ENCODE assay signal across 9 cellular contexts in the genomic region with DNA sequence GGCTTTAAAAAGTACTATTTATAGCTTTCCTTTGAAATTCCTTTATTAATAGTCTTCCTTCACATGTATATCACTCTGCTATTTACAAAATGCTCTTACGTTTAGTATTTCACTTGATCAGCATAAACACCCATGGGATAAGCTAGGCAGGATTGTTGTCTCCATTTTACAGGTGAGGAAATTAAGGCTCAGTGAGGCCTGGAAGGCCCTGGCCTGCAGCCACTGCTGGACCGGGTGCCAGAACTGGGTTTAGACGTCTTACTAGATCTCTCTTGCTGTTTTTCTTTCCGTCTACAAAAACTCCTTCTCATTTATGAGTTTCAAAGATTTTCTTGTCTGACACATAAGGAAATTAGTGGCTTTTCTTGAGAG.
DNase-seq lines count a peak whose midpoint lies in the region; ATAC-seq and TF ChIP-seq lines count a peak whose summit lies in the region.
"Had no signal": no experiment of that assay in that cellular context is flagged by ENCODE, and none has a peak within 500 bp of the region (broad histone marks: within the 10 kb centered on the region; RNA-seq: fewer than 3 reads in every experiment).

No MANE protein-coding gene starts in this region.

- no peaks in the 10 kb centered on the region for H3K27me3 Mint-ChIP-seq in activated naive CD4-positive, alpha-beta T cell treated with anti-CD3 and anti-CD28 coated beads, Interleukin-2, amount 10 ng/mL, durations not matched to agents 7 days and 5 days

- 63 to 65% methylated on average over 4 of the region's 4 CpGs for WGBS in upper lobe of left lung, 2 donors

- peaks cover 28% of the 10 kb centered on the region for H3K4me1 Mint-ChIP-seq in activated naive CD4-positive, alpha-beta T cell treated with anti-CD3 and anti-CD28 coated beads, Interleukin-2, amount 10 ng/mL, durations not matched to agents 7 days and 5 days

- H3K4me3 ChIP-seq in right atrium auricular region (no peak overlapping the region), upper lobe of left lung (no peak overlapping the region)

- H3K27ac Mint-ChIP-seq in activated naive CD4-positive, alpha-beta T cell treated with anti-CD3 and anti-CD28 coated beads, Interleukin-2, amount 10 ng/mL, durations not matched to agents 7 days and 5 days, result peak overlapping the region; percentile 62

- no peak for TF ChIP-seq POLR2A in upper lobe of left lung (IDR thresholded peaks at IDR 0.05)

- TF ChIP-seq CTCF in right atrium auricular region (IDR thresholded peaks at IDR 0.05), result no peak
- no peak for TF ChIP-seq CTCF in upper lobe of left lung (IDR thresholded peaks at IDR 0.05)

- no peaks in the 10 kb centered on the region for H3K27me3 ChIP-seq in right atrium auricular region
- no peaks in the 10 kb centered on the region for H3K27me3 ChIP-seq in upper lobe of left lung

- H3K4me1 ChIP-seq in right atrium auricular region, result peaks cover 0 to 38% of the 10 kb centered on the region in 2 donors
- peaks cover 15 to 32% (median 25%) of the 10 kb centered on the region in 4 donors for H3K4me1 ChIP-seq in upper lobe of left lung

- no peak for TF ChIP-seq EP300 in upper lobe of left lung (IDR thresholded peaks at IDR 0.05)

- peaks cover 15% of the 10 kb centered on the region for H3K36me3 Mint-ChIP-seq in activated naive CD4-positive, alpha-beta T cell treated with anti-CD3 and anti-CD28 coated beads, Interleukin-2, amount 10 ng/mL, durations not matched to agents 7 days and 5 days

- H3K9me3 ChIP-seq in right atrium auricular region, result no peaks in the 10 kb centered on the region
- H3K9me3 ChIP-seq in upper lobe of left lung, result no peaks in the 10 kb centered on the region

- H3K27ac ChIP-seq in right atrium auricular region, result peak overlapping the region; percentile 17 to 42
- peak overlapping the region; percentile 15 to 66 (median 45) for H3K27ac ChIP-seq in upper lobe of left lung

- CTCF ChIA-PET in activated naive CD4-positive, alpha-beta T cell treated with anti-CD3 and anti-CD28 coated beads, Interleukin-2, amount 10 ng/mL, durations not matched to agents 7 days and 5 days (lab: Charles Lee), result interaction anchor here (1.1 to 1.3 kb wide), 2 partner anchors 11 to 651 kb away, joined by 3 read pairs; no protein-coding TSS in a partner anchor

- H3K36me3 ChIP-seq in right atrium auricular region (no peaks in the 10 kb centered on the region), upper lobe of left lung (no peaks in the 10 kb centered on the region)

- H3K9me3 Mint-ChIP-seq in activated naive CD4-positive, alpha-beta T cell treated with anti-CD3 and anti-CD28 coated beads, Interleukin-2, amount 10 ng/mL, durations not matched to agents 7 days and 5 days, result no peaks in the 10 kb centered on the region

- DNase-seq in activated naive CD4-positive, alpha-beta T cell treated with anti-CD3 and anti-CD28 coated beads, Interleukin-2, amount 10 ng/mL, durations not matched to agents 7 days and 5 days, result no peak
- no peak for DNase-seq in activated naive CD4-positive, alpha-beta T cell treated with Interleukin-2 at 50 U/mL for 16 hours
- DNase-seq in right atrium auricular region (ENCODE audit: low spot score), result no peak
- DNase-seq in upper lobe of left lung, result peak in 1 of 2 donors; percentile 10
- DNase-seq in Ammon's horn (ENCODE audit: low spot score), result no peak
- DNase-seq in germinal center (ENCODE audit: low spot score), result no peak
- no peak for DNase-seq in NAMALWA (ENCODE audit: low spot score)
- DNase-seq: NCI-H69 had no signal

- peak; percentile 18 for ATAC-seq in HG03442 (IDR thresholded peaks at IDR 0.05; ENCODE audit: unreplicated experiment)
- ATAC-seq in upper lobe of left lung (ENCODE audit: low FRiP score in 2 of 2), result peak in 1 of 2 donors; percentile 20

- H3K4me3 Mint-ChIP-seq in activated naive CD4-positive, alpha-beta T cell treated with anti-CD3 and anti-CD28 coated beads, Interleukin-2, amount 10 ng/mL, durations not matched to agents 7 days and 5 days, result no peak overlapping the region
